In genomic region chr20:5657873-5658200, GRCh38 we compare ENCODE assay signal across 16 cellular contexts. TPM values are rescaled to one million over a fixed set of nuclear protein-coding genes. Genes with fewer than 3 reads are reported as not detected.
A peak's percentile ranks its signal among the peaks of the same experiment; 100 is the strongest.
DNase-seq lines count a peak whose midpoint lies in the region; ATAC-seq and TF ChIP-seq lines count a peak whose summit lies in the region.
"Had no signal": no experiment of that assay in that cellular context is flagged by ENCODE, and none has a peak within 500 bp of the region (broad histone marks: within the 10 kb centered on the region; RNA-seq: fewer than 3 reads in every experiment).

No MANE protein-coding gene starts in this region.

- no peaks in the 10 kb centered on the region for H3K36me3 Mint-ChIP-seq in natural killer cell treated with Interleukin-12 subunit alpha and Interleukin-12 subunit beta and Interleukin-15 and Interleukin-18, amount 100 ng/mL, for 72 hours

- H3K27me3 ChIP-seq in rectal smooth muscle tissue (ENCODE audit: control insufficient read depth, insufficient read depth, low read length) (no peaks in the 10 kb centered on the region), body of pancreas (no peaks in the 10 kb centered on the region)
- H3K27me3 ChIP-seq: MG63 had no signal

- peaks cover 0 to 3% of the 10 kb centered on the region in 2 donors for H3K27me3 Mint-ChIP-seq in natural killer cell treated with Interleukin-12 subunit alpha and Interleukin-12 subunit beta and Interleukin-15 and Interleukin-18, amount 100 ng/mL, for 72 hours
- H3K27me3 Mint-ChIP-seq: CD4-positive, CD25-positive, alpha-beta regulatory T cell had no signal

- POLR2A ChIA-PET in RWPE1 (lab: Yijun Ruan, JAX; ENCODE audit: low non-redundant PET), result no interaction called here

- H3K27ac ChIP-seq in C4-2B (peak overlapping the region; percentile 65), RWPE1 (peak overlapping the region; percentile 99), rectal smooth muscle tissue (ENCODE audit: low read depth, low read length) (peak overlapping the region; percentile 69), body of pancreas (peak overlapping the region in 2 of 4 donors; percentile 62 to 72)

- H3K4me1 Mint-ChIP-seq in natural killer cell treated with Interleukin-12 subunit alpha and Interleukin-12 subunit beta and Interleukin-15 and Interleukin-18, amount 100 ng/mL, for 72 hours (ENCODE audit: low read depth in 2 of 2), result peaks cover 4 to 5% of the 10 kb centered on the region in 2 donors
- H3K4me1 Mint-ChIP-seq: GM23338 had no signal

- H3K4me3 ChIP-seq in fibroblast of the aortic adventitia (ENCODE audit: low read depth, low read length) (peak overlapping the region; percentile 10), rectal smooth muscle tissue (ENCODE audit: low read length) (no peak overlapping the region), body of pancreas (no peak overlapping the region)
- H3K4me3 ChIP-seq: GM23338, MG63 had no signal

- no peaks in the 10 kb centered on the region for H3K9me3 Mint-ChIP-seq in natural killer cell treated with Interleukin-12 subunit alpha and Interleukin-12 subunit beta and Interleukin-15 and Interleukin-18, amount 100 ng/mL, for 72 hours
- H3K9me3 Mint-ChIP-seq: CD4-positive, CD25-positive, alpha-beta regulatory T cell; GM23338 had no signal

- TF ChIP-seq POLR2A in body of pancreas (IDR thresholded peaks at IDR 0.05), result no peak

- no peak overlapping the region for H3K9ac ChIP-seq in rectal smooth muscle tissue (ENCODE audit: low read length)

- no peak overlapping the region for H3K4me3 Mint-ChIP-seq in natural killer cell treated with Interleukin-12 subunit alpha and Interleukin-12 subunit beta and Interleukin-15 and Interleukin-18, amount 100 ng/mL, for 72 hours
- H3K4me3 Mint-ChIP-seq: CD4-positive, CD25-positive, alpha-beta regulatory T cell; GM23338; T-helper 2 cell treated with Interferon-gamma antibody and Interleukin-4, amounts not matched to agents 5 μg/mL and 100 μg/mL, for 36 hours had no signal

- DNase-seq in RWPE1 (ENCODE audit: low spot score) (no peak), fibroblast of the aortic adventitia (ENCODE audit: low read depth) (no peak), body of pancreas (no peak), putamen (ENCODE audit: low spot score) (no peak)
- no peak for DNase-seq in natural killer cell treated with Interleukin-12 subunit alpha and Interleukin-12 subunit beta and Interleukin-15 and Interleukin-18, amount 100 ng/mL, for 72 hours (ENCODE audit: low spot score)
- DNase-seq: activated CD4-positive, alpha-beta T cell treated with anti-CD3 and anti-CD28 coated beads, Interleukin-2, amount 50 U/mL, for 4 hours; CD4-positive, CD25-positive, alpha-beta regulatory T cell; mesendoderm; NCI-H345; stimulated activated naive CD4-positive, alpha-beta T cell treated with Interleukin-2 at 50 U/mL for 16 hours had no signal

- no peaks in the 10 kb centered on the region for H3K36me3 ChIP-seq in rectal smooth muscle tissue (ENCODE audit: control insufficient read depth, insufficient read depth, low read length)
- no peaks in the 10 kb centered on the region for H3K36me3 ChIP-seq in body of pancreas (replicated peaks in 1 of 2; ENCODE audit: insufficient read depth in 1 of 2, low read depth in 2 of 2)
- H3K36me3 ChIP-seq: MG63 had no signal

- H3K4me1 ChIP-seq in rectal smooth muscle tissue (ENCODE audit: control insufficient read depth, insufficient read depth, low read length) (peaks cover 23% of the 10 kb centered on the region), body of pancreas (peaks cover 13% of the 10 kb centered on the region)

- ATAC-seq in body of pancreas, result no peak
- no peak for ATAC-seq in natural killer cell treated with Interleukin-12 subunit alpha and Interleukin-12 subunit beta and Interleukin-15 and Interleukin-18, amount 100 ng/mL, for 72 hours
- ATAC-seq in HG02642 (IDR thresholded peaks at IDR 0.05; ENCODE audit: poor library complexity, unreplicated experiment), result no peak
- ATAC-seq: GM23338 had no signal

- intact Hi-C loops in body of pancreas (cut with DNase I), result no loop called here

- CTCF ChIA-PET in RWPE1 (lab: Yijun Ruan, JAX), result interaction anchor here (0.7 to 1.0 kb wide), 2 partner anchors 49 to 417 kb away, joined by 3 to 4 read pairs; no protein-coding TSS in a partner anchor

- no peak overlapping the region for H3K27ac Mint-ChIP-seq in natural killer cell treated with Interleukin-12 subunit alpha and Interleukin-12 subunit beta and Interleukin-15 and Interleukin-18, amount 100 ng/mL, for 72 hours
- H3K27ac Mint-ChIP-seq: GM23338; T-helper 2 cell treated with Interferon-gamma antibody and Interleukin-4, amounts not matched to agents 5 μg/mL and 100 μg/mL, for 36 hours had no signal

- H3K9me3 ChIP-seq in body of pancreas, result no peaks in the 10 kb centered on the region
- H3K9me3 ChIP-seq: MG63 had no signal

- TF ChIP-seq CTCF in C4-2B (conservative IDR thresholded peaks at IDR 0.05) (no peak), RWPE1 (conservative IDR thresholded peaks at IDR 0.05; ENCODE audit: low read depth) (no peak), fibroblast of the aortic adventitia (IDR thresholded peaks at IDR 0.05; ENCODE audit: insufficient read depth, low read length) (no peak), body of pancreas (IDR thresholded peaks at IDR 0.05) (no peak)

RNA-seq across cellular contexts. Expression of gene GPCPD1, which starts 47.0 kb away (rescaled TPM):
- 29.5 and 29.7 TPM in 2 replicates for total RNA-seq in fibroblast of the aortic adventitia (ENCODE audit: low replicate concordance)
- total RNA-seq in body of pancreas, result 10 to 100 TPM; 13.5 to 14.5 TPM
- total RNA-seq in natural killer cell treated with Interleukin-12 subunit alpha and Interleukin-12 subunit beta and Interleukin-15 and Interleukin-18, amount 100 ng/mL, for 72 hours, result 10 to 100 TPM; 37.7 to 42.7 TPM
